ENCODE assay signal across 17 cellular contexts in genomic region chr5:53884411-53884810, GRCh38.
DNase-seq lines count a peak whose midpoint lies in the region; ATAC-seq, FAIRE-seq and TF ChIP-seq lines count a peak whose summit lies in the region.
"Had no signal": no experiment of that assay in that cellular context is flagged by ENCODE, and none has a peak within 500 bp of the region (broad histone marks: within the 10 kb centered on the region; RNA-seq: fewer than 3 reads in every experiment).

No MANE protein-coding gene starts in this region.

- BruUV-seq in K562 (replicated peaks; lab: Mats Ljungman, UMichigan), result TSS peak; percentile 52

- ATAC-seq in K562, result no peak

- intact Hi-C loops in K562 (cut with micrococcal nuclease), result no loop called here

- H3K36me3 ChIP-seq in K562 (ENCODE audit: control insufficient read depth, insufficient read depth, low read length), result peaks cover 26% of the 10 kb centered on the region

- H3K4me3 ChIP-seq in K562, result no peak overlapping the region
- H3K4me3 ChIP-seq: lung had no signal

- H3K27ac ChIP-seq in K562 (ENCODE audit: extremely low read depth, low read depth, low read length), result no peak overlapping the region; the same call in 2 of the 3 replicates
- H3K27ac ChIP-seq: parathyroid adenoma had no signal

- no peak for TF ChIP-seq CTCF in K562 (IDR thresholded peaks at IDR 0.05 in 2 of 3, conservative IDR thresholded peaks at IDR 0.05 in 1 of 3; ENCODE audit: insufficient read depth in 2 of 3, low read depth in 1 of 3, low read length in 3 of 3)

- no peak overlapping the region for H2AFZ ChIP-seq in K562 (ENCODE audit: low read depth, low read length)
- H2AFZ ChIP-seq: parathyroid adenoma had no signal

- no peak for TF ChIP-seq EP300 in K562 (IDR thresholded peaks at IDR 0.05; ENCODE audit: low read length)

- POLR2A ChIA-PET in K562 (lab: Yijun Ruan, JAX), result no interaction called here

- no peaks in the 10 kb centered on the region for H3K79me2 ChIP-seq in K562 (ENCODE audit: control insufficient read depth, insufficient read depth, low read length)
- H3K79me2 ChIP-seq: parathyroid adenoma had no signal

- no peak for TF ChIP-seq RAD21 in K562 (CRISPR knock-in tag; conservative IDR thresholded peaks at IDR 0.05 in 1 of 2, IDR thresholded peaks at IDR 0.05 in 1 of 2)

- H3K9me1 ChIP-seq in K562 (ENCODE audit: control insufficient read depth, insufficient read depth, low read length), result no peaks in the 10 kb centered on the region

- no peak for FAIRE-seq in K562 (lab: Jason Lieb, UNC)
- FAIRE-seq: islet of Langerhans had no signal

- no peak overlapping the region for H3K4me2 ChIP-seq in K562 (ENCODE audit: insufficient read depth, low read length)

- no peaks in the 10 kb centered on the region for H3K27me3 ChIP-seq in K562 (ENCODE audit: control insufficient read depth in 2 of 2, insufficient read depth in 2 of 2, low read length in 2 of 2)

- DNase-seq in NCI-H82 (lab: John Stamatoyannopoulos, UW) (peak; percentile 31), NCI-H82 treated with DMSO at 0.1 percent for 48 hours (lab: John Stamatoyannopoulos, UW; ENCODE audit: unreplicated experiment) (no peak), Kasumi-1 (lab: John Stamatoyannopoulos, UW) (peak; percentile 60 to 63), K562 (ENCODE audit: extremely low read depth in 1 of 4, low spot score in 3 of 4) (no peak), retina (peak; percentile 23), GM19238 (ENCODE audit: insufficient read length, low spot score) (no peak), DMS153 (lab: John Stamatoyannopoulos, UW) (no peak), HPDE6-E6E7 (ENCODE audit: extremely low spot score) (no peak)
- DNase-seq: 8988T, Calu3, GOT3, NCI-H1092 treated with DMSO at 0.1 percent for 48 hours, NCI-H2107, NCI-H748 treated with DMSO at 0.1 percent for 48 hours had no signal

- no peaks in the 10 kb centered on the region; the same call in 1 of the 2 replicates for H4K20me1 ChIP-seq in K562 (replicated peaks; ENCODE audit: control insufficient read depth, insufficient read depth, low read length)

- TF ChIP-seq POLR2A in K562 (conservative IDR thresholded peaks at IDR 0.05), result no peak

- no peaks in the 10 kb centered on the region for H3K9me3 ChIP-seq in K562 (replicated peaks; ENCODE audit: control insufficient read depth, insufficient read depth, low read depth, low read length)

- CTCF ChIA-PET in K562 (lab: Yijun Ruan, JAX; ENCODE audit: low intra/inter-chr PET ratio), result no interaction called here

- in situ Hi-C loops in K562 (cut with MboI), result no loop called here

- H3K9ac ChIP-seq in K562 (ENCODE audit: insufficient read depth in 1 of 2, low read depth in 2 of 2, low read length in 2 of 2), result no peak overlapping the region
- H3K9ac ChIP-seq: parathyroid adenoma had no signal

- no peaks in the 10 kb centered on the region for H3K4me1 ChIP-seq in K562 (replicated peaks in 1 of 2; ENCODE audit: control insufficient read depth in 2 of 2, insufficient read depth in 2 of 2, low read length in 2 of 2)
- H3K4me1 ChIP-seq: parathyroid adenoma had no signal

- WGBS in K562 (ENCODE audit: insufficient coverage, low coverage, missing lambda C conversion rate), result 88% methylated on average over 14 of the region's 14 CpGs

TF ChIP-seq in K562, 482 proteins besides CTCF, POLR2A, EP300 and RAD21:
- TF ChIP-seq HIVEP1 (CRISPR knock-in tag; IDR thresholded peaks at IDR 0.05) (no peak), NFYB (IDR thresholded peaks at IDR 0.05; ENCODE audit: extremely low read depth, insufficient read length) (no peak)

Comparison
In these comparisons a context has a peak if more than half of its experiments do, and no peak if none do; other contexts are left out.
1. DNase-seq: peak in NCI-H82 (single experiment), Kasumi-1 (2 of 2) and retina (single experiment); none in NCI-H82 treated with DMSO at 0.1 percent for 48 hours (single experiment), K562 (0 of 4), GM19238 (single experiment), DMS153 (single experiment) and HPDE6-E6E7 (single experiment).